Comparison of ENCODE assay signal across 8 cellular contexts in genomic region chr5:123511648-123512605, GRCh38. TPM values are rescaled to one million over a fixed set of nuclear protein-coding genes. Genes with fewer than 3 reads are reported as not detected.
DNase-seq lines count a peak whose midpoint lies in the region; ATAC-seq, FAIRE-seq and TF ChIP-seq lines count a peak whose summit lies in the region.

Gene CSNK1G3 (plus strand): TSS chr5:123512177. CDS start chr5:123545664, 33,487 bp downstream.

- H3K4me3 ChIP-seq in astrocyte (ENCODE audit: insufficient read depth, low read depth, low read length) (peak within 1 kb of the TSS; percentile 76), right cardiac atrium (ENCODE audit: low read length) (peak within 1 kb of the TSS; percentile 100), uterus (peak within 1 kb of the TSS; percentile 68 to 81)

- no peak for TF ChIP-seq CTCF in astrocyte (IDR thresholded peaks at IDR 0.05; ENCODE audit: insufficient read depth, low read depth, low read length)
- TF ChIP-seq CTCF in uterus (IDR thresholded peaks at IDR 0.05) = peak in 2 of 4 experiments; percentile 9 to 11

- peak; percentile 97 for DNase-seq in NCI-H2029 (lab: John Stamatoyannopoulos, UW)
- peak; percentile 85 for DNase-seq in T-helper 22 cell (ENCODE audit: low read depth)
- DNase-seq in astrocyte (ENCODE audit: low read depth) = peak; percentile 94
- DNase-seq in right cardiac atrium = peak; percentile 98
- DNase-seq in pulmonary artery endothelial cell (ENCODE audit: low read depth, low spot score) = peak; percentile 91
- DNase-seq in uterus = peak; percentile 97

- H4K20me1 ChIP-seq in astrocyte (ENCODE audit: insufficient read depth, low read length) = peaks cover 39% of the 10 kb centered on the region

- H3K9ac ChIP-seq in astrocyte (ENCODE audit: low read length) = peak within 1 kb of the TSS; percentile 88

- no peaks in the 10 kb centered on the region for H3K36me3 Mint-ChIP-seq in astrocyte (ENCODE audit: low read depth, unreplicated experiment)

- peak within 1 kb of the TSS; percentile 100 for H3K27ac Mint-ChIP-seq in astrocyte (ENCODE audit: unreplicated experiment)

- no peaks in the 10 kb centered on the region for H3K27me3 ChIP-seq in astrocyte (ENCODE audit: insufficient read depth, low read length)
- H3K27me3 ChIP-seq in right cardiac atrium (ENCODE audit: control insufficient read depth, insufficient read depth) = no peaks in the 10 kb centered on the region
- no peaks in the 10 kb centered on the region for H3K27me3 ChIP-seq in uterus

- TF ChIP-seq POLR2A in uterus (IDR thresholded peaks at IDR 0.05) = peak; percentile 68 to 73

- H3K27ac ChIP-seq in astrocyte (ENCODE audit: low read depth, low read length) (peak within 1 kb of the TSS; percentile 86), right cardiac atrium (ENCODE audit: low read length) (peak within 1 kb of the TSS; percentile 95), uterus (peak within 1 kb of the TSS; percentile 85 to 95)

- H3K4me2 ChIP-seq in astrocyte (ENCODE audit: low read length) = peak within 1 kb of the TSS; percentile 99

- H3K4me1 Mint-ChIP-seq in astrocyte (ENCODE audit: low read depth, unreplicated experiment) = peaks cover 25% of the 10 kb centered on the region

- peaks cover 43% of the 10 kb centered on the region for H3K79me2 ChIP-seq in astrocyte (ENCODE audit: insufficient read depth, low read length)

- H3K9me3 ChIP-seq in astrocyte (ENCODE audit: insufficient read depth, low read depth, low read length) (no peaks in the 10 kb centered on the region), right cardiac atrium (ENCODE audit: control insufficient read depth, low read length) (no peaks in the 10 kb centered on the region), uterus (no peaks in the 10 kb centered on the region)

- peak; percentile 39 for FAIRE-seq in astrocyte (lab: Jason Lieb, UNC)

- H3K4me1 ChIP-seq in astrocyte (ENCODE audit: insufficient read depth, low read length) = peaks cover 11% of the 10 kb centered on the region
- H3K4me1 ChIP-seq in right cardiac atrium (ENCODE audit: control insufficient read depth, insufficient read depth, low read length) = peaks cover 4% of the 10 kb centered on the region
- no peaks in the 10 kb centered on the region for H3K4me1 ChIP-seq in uterus

- peak within 1 kb of the TSS; percentile 100 for H3K4me3 Mint-ChIP-seq in astrocyte (ENCODE audit: unreplicated experiment)

- WGBS in right cardiac atrium = under 1% methylated on average over 82 of the region's 82 CpGs

- ATAC-seq in GM18502 (IDR thresholded peaks at IDR 0.05; ENCODE audit: poor library complexity, unreplicated experiment) (peak; percentile 95), HG02943 (IDR thresholded peaks at IDR 0.05; ENCODE audit: low read depth, unreplicated experiment) (peak; percentile 96), right cardiac atrium (peak; percentile 99)

- H3K27me3 Mint-ChIP-seq in astrocyte (ENCODE audit: low read depth, unreplicated experiment) = no peaks in the 10 kb centered on the region

- intact Hi-C loops in right cardiac atrium (cut with DNase I) (loop anchor here in 3 of 4 donors (5.0 to 10.0 kb wide), 3 partner anchors 83 to 90 kb away; partner anchors contain the start of gene CEP120 (in 3 of the 3)), uterus (cut with DNase I; ENCODE audit: low total_unique reads) (no loop called here)

- no peaks in the 10 kb centered on the region for H3K9me3 Mint-ChIP-seq in astrocyte (ENCODE audit: unreplicated experiment)

- H3K36me3 ChIP-seq in astrocyte (ENCODE audit: insufficient read depth, low read length) (no peaks in the 10 kb centered on the region), uterus (no peaks in the 10 kb centered on the region)

- H2AFZ ChIP-seq in astrocyte (ENCODE audit: low read depth, low read length) = peak within 1 kb of the TSS; percentile 81

RNA-seq across cellular contexts. Expression of gene CSNK1G3, which starts in this region (rescaled TPM):
- total RNA-seq in astrocyte (54.9 and 59.4 TPM in 2 replicates), right cardiac atrium (10 to 100 TPM; 30.9 to 37.3 (median 33.9) TPM), pulmonary artery endothelial cell (36.3 and 45.9 TPM in 2 replicates), uterus (100 to 1,000 TPM in 1 of 4 donors, 10 to 100 TPM in 3; 42.8 to 151 (median 73.4) TPM)
- 5.8 TPM for polyA plus RNA-seq in right cardiac atrium

Comparison
In these comparisons a context has a peak if more than half of its experiments do, and no peak if none do; other contexts are left out.
1. Peak in every context shown above with its lines: DNase-seq, ATAC-seq, H3K4me3 ChIP-seq and H3K27ac ChIP-seq.